ENCODE assay signal across 15 cellular contexts in genomic region chr2:216490061-216490460, GRCh38. TPM values are rescaled to one million over a fixed set of nuclear protein-coding genes. Genes with fewer than 3 reads are reported as not detected.
DNase-seq lines count a peak whose midpoint lies in the region; TF ChIP-seq lines count a peak whose summit lies in the region.
"Had no signal": no experiment of that assay in that cellular context is flagged by ENCODE, and none has a peak within 500 bp of the region (broad histone marks: within the 10 kb centered on the region; RNA-seq: fewer than 3 reads in every experiment).

No MANE protein-coding gene starts in this region.

- peaks cover 24% of the 10 kb centered on the region for H3K4me1 Mint-ChIP-seq in osteocyte (ENCODE audit: unreplicated experiment)

- no peaks in the 10 kb centered on the region for H3K9me3 Mint-ChIP-seq in osteocyte (ENCODE audit: unreplicated experiment)
- H3K9me3 Mint-ChIP-seq: T-cell had no signal

- intact Hi-C loops in prostate gland (cut with DNase I): no loop called here

- 69% methylated on average over 1 of the region's 1 CpG for WGBS in prostate gland

- no peaks in the 10 kb centered on the region for H3K36me3 Mint-ChIP-seq in osteocyte (ENCODE audit: unreplicated experiment)

- no peak overlapping the region for H3K27ac ChIP-seq in prostate gland
- H3K27ac ChIP-seq: KMS-11, suprapubic skin had no signal

- H3K4me3 ChIP-seq in prostate gland: no peak overlapping the region
- H3K4me3 ChIP-seq: suprapubic skin had no signal

- CTCF ChIA-PET in HEK293T (lab: Yijun Ruan, JAX): no interaction called here

- H3K27me3 Mint-ChIP-seq in osteocyte (ENCODE audit: unreplicated experiment): no peaks in the 10 kb centered on the region
- H3K27me3 Mint-ChIP-seq: T-cell had no signal

- no peaks in the 10 kb centered on the region for H3K4me1 ChIP-seq in prostate gland (replicated peaks)

- no peak for TF ChIP-seq CTCF in osteocyte (IDR thresholded peaks at IDR 0.05)
- no peak for TF ChIP-seq CTCF in prostate gland (IDR thresholded peaks at IDR 0.05)

- TF ChIP-seq POLR2A in prostate gland (IDR thresholded peaks at IDR 0.05): no peak

- POLR2A ChIA-PET in HEK293T (lab: Yijun Ruan, JAX): no interaction called here

- DNase-seq in GM03348 (ENCODE audit: low spot score): peak; percentile 84
- peak; percentile 55 for DNase-seq in NOMO-1 treated with dmso at 0.1 percent for 144 hours (lab: John Stamatoyannopoulos, UW; ENCODE audit: unreplicated experiment)
- DNase-seq in dermis blood vessel endothelial cell: peak; percentile 68
- DNase-seq in osteocyte (ENCODE audit: extremely low spot score, unreplicated experiment): no peak
- DNase-seq in HEK293T (ENCODE audit: extremely low spot score): no peak
- no peak for DNase-seq in prostate gland (ENCODE audit: low spot score)
- DNase-seq in foreskin melanocyte: no peak
- no peak for DNase-seq in Ammon's horn (ENCODE audit: low spot score)
- DNase-seq: amygdala, DMS 273 treated with DMSO at 0.1 percent for 48 hours, NCI-H524, nucleus accumbens, T-cell had no signal

- peak overlapping the region; percentile 9 for H3K27ac Mint-ChIP-seq in osteocyte (ENCODE audit: unreplicated experiment)
- H3K27ac Mint-ChIP-seq: T-cell had no signal

- H3K27me3 ChIP-seq in prostate gland (replicated peaks; ENCODE audit: insufficient read depth): no peaks in the 10 kb centered on the region
- H3K27me3 ChIP-seq: suprapubic skin had no signal

- no peaks in the 10 kb centered on the region for H3K36me3 ChIP-seq in prostate gland
- H3K36me3 ChIP-seq: suprapubic skin had no signal

- H3K9me3 ChIP-seq in prostate gland: no peaks in the 10 kb centered on the region
- H3K9me3 ChIP-seq: suprapubic skin had no signal

- H3K4me3 Mint-ChIP-seq in osteocyte (ENCODE audit: unreplicated experiment): no peak overlapping the region
- H3K4me3 Mint-ChIP-seq: T-cell had no signal

TF ChIP-seq in HEK293T, 16 proteins besides CTCF, POLR2A, EP300 and RAD21:
- TF ChIP-seq ELF4 (IDR thresholded peaks at IDR 0.05) (no peak), BHLHE40 (IDR thresholded peaks at IDR 0.05; ENCODE audit: borderline replicate concordance) (no peak), L3MBTL2 (conservative IDR thresholded peaks at IDR 0.05) (no peak), NFRKB (IDR thresholded peaks at IDR 0.05) (no peak), LEF1 (IDR thresholded peaks at IDR 0.05; ENCODE audit: borderline replicate concordance) (no peak)
TF ChIP-seq in HEK293T: peak in this region for 0.

RNA-seq across cellular contexts. Expression of gene RPL37A, which starts 8.6 kb away (rescaled TPM):
- total RNA-seq in dermis blood vessel endothelial cell (1,015 and 1,508 TPM in 2 replicates), osteocyte (2,580 and 2,608 TPM in 2 replicates), prostate gland (1,000 to 10,000 TPM; 1,435 to 1,814 TPM)

Comparison
In these comparisons a context has a peak if more than half of its experiments do, and no peak if none do; other contexts are left out.
1. DNase-seq: peak in GM03348 (single experiment), NOMO-1 treated with dmso at 0.1 percent for 144 hours (single experiment) and dermis blood vessel endothelial cell (single experiment); none in osteocyte (single experiment), HEK293T (single experiment), prostate gland (single experiment), foreskin melanocyte (single experiment) and Ammon's horn (single experiment).